Comparison of ENCODE assay signal across 14 cellular contexts in the genomic region with DNA sequence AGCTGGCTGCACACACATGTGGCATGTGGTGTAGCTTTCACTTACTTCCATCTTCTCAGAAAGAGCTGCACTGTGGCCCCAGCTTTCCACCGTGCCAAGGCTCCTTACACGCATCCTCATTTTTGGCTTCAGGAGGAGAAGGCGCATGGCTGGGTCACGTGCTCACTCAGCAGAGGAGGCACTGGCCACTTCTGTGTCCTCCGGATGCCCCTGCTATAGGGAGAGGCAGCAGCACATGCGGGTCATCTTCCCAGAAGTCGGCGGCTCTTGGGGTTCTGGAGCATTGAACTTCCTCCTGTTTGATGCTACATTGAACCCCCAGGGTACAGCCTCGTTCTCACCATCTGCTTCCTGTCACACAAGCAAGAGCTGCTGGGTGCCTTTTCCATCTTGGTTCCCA.
DNase-seq lines count a peak whose midpoint lies in the region; ATAC-seq and TF ChIP-seq lines count a peak whose summit lies in the region.
"Had no signal": no experiment of that assay in that cellular context is flagged by ENCODE, and none has a peak within 500 bp of the region (broad histone marks: within the 10 kb centered on the region; RNA-seq: fewer than 3 reads in every experiment).

No MANE protein-coding gene starts in this region.

- H3K27me3 Mint-ChIP-seq in immature natural killer cell (ENCODE audit: low read depth in 3 of 3) = peaks cover 0 to 3% (median 0%) of the 10 kb centered on the region in 3 donors

- peaks cover 0 to 11% (median 0%) of the 10 kb centered on the region in 3 donors for H3K36me3 Mint-ChIP-seq in immature natural killer cell

- peaks cover 35 to 51% of the 10 kb centered on the region in 2 donors for H3K4me1 Mint-ChIP-seq in immature natural killer cell
- H3K4me1 Mint-ChIP-seq: CD8-positive, alpha-beta memory T cell had no signal

- H3K27ac Mint-ChIP-seq in immature natural killer cell = peak overlapping the region in 3 of 6 donors; percentile 81 to 89 (median 89)
- H3K27ac Mint-ChIP-seq: CD8-positive, alpha-beta memory T cell had no signal

- no peak for TF ChIP-seq POLR2A in NB4 (IDR thresholded peaks at IDR 0.05; ENCODE audit: extremely low read depth, insufficient read length)

- no peak overlapping the region for H3K4me3 ChIP-seq in NB4 (ENCODE audit: low read depth, low read length)
- H3K4me3 ChIP-seq: A549 had no signal

- no peak for TF ChIP-seq CTCF in NB4 (IDR thresholded peaks at IDR 0.05; ENCODE audit: low read depth, low read length)

- ATAC-seq in HG03280 (IDR thresholded peaks at IDR 0.05; ENCODE audit: unreplicated experiment) = no peak
- ATAC-seq: A549, HCT116 had no signal

- H3K4me3 Mint-ChIP-seq in immature natural killer cell = peak overlapping the region; percentile 66 to 82 (median 77)
- H3K4me3 Mint-ChIP-seq: CD8-positive, alpha-beta memory T cell had no signal

- H3K9me3 Mint-ChIP-seq in immature natural killer cell = no peaks in the 10 kb centered on the region

- DNase-seq in NB4 (ENCODE audit: low read depth) (peak; percentile 24), ecto neural progenitor cell (ENCODE audit: low spot score) (peak; percentile 40), immature natural killer cell (no peak), NCI-H1436 (lab: John Stamatoyannopoulos, UW) (no peak), DMS114 treated with DMSO at 0.1 percent for 48 hours (lab: John Stamatoyannopoulos, UW; ENCODE audit: unreplicated experiment) (no peak)
- DNase-seq in stimulated activated CD4-positive, alpha-beta T cell treated with anti-CD3 and anti-CD28 coated beads, Interleukin-1b, Interleukin-23, amount 100 ng/mL, for 48 hours = no peak
- DNase-seq: BE2C; Caco-2; CD8-positive, alpha-beta memory T cell; DMS53; GF-D8 had no signal

Comparison
In these comparisons a context has a peak if more than half of its experiments do, and no peak if none do; other contexts are left out.
1. DNase-seq: peak in NB4 (single experiment) and ecto neural progenitor cell (single experiment); none in immature natural killer cell (0 of 3), stimulated activated CD4-positive, alpha-beta T cell treated with anti-CD3 and anti-CD28 coated beads, Interleukin-1b, Interleukin-23, amount 100 ng/mL, for 48 hours (single experiment), NCI-H1436 (single experiment) and DMS114 treated with DMSO at 0.1 percent for 48 hours (single experiment).